In genomic region chr9:90795879-90796317, GRCh38 we compare ENCODE assay signal across 15 cellular contexts. TPM values are rescaled to one million over a fixed set of nuclear protein-coding genes. Genes with fewer than 3 reads are reported as not detected.
A peak's percentile ranks its signal among the peaks of the same experiment; 100 is the strongest.
DNase-seq lines count a peak whose midpoint lies in the region; ATAC-seq and TF ChIP-seq lines count a peak whose summit lies in the region.
"Had no signal": no experiment of that assay in that cellular context is flagged by ENCODE, and none has a peak within 500 bp of the region (broad histone marks: within the 10 kb centered on the region; RNA-seq: fewer than 3 reads in every experiment).

No MANE protein-coding gene starts in this region.

- no peaks in the 10 kb centered on the region for H3K36me3 ChIP-seq in left lung
- H3K36me3 ChIP-seq: heart right ventricle, prostate gland had no signal

- DNase-seq in CD1c-positive myeloid dendritic cell (ENCODE audit: extremely low spot score) (peak; percentile 94), NOMO-1 (lab: John Stamatoyannopoulos, UW; ENCODE audit: unreplicated experiment in 2 of 2) (peak; percentile 82 to 86), left lung (peak in 1 of 2 donors; percentile 49)
- DNase-seq in activated T-cell treated with anti-CD3 and anti-CD28 coated beads, Interleukin-2, amount 50 U/mL, for 4 hours = no peak
- DNase-seq in activated CD8-positive, alpha-beta memory T cell treated with anti-CD3 and anti-CD28 coated beads for 24 hours = no peak
- DNase-seq in activated CD4-positive, alpha-beta T cell treated with anti-CD3 and anti-CD28 coated beads for 48 hours = no peak
- DNase-seq in activated T-cell treated with anti-CD3 and anti-CD28 coated beads, Interleukin-2, amount 50 U/mL, for 72 hours = no peak
- DNase-seq: activated T-cell treated with anti-CD3 and anti-CD28 coated beads for 4 hours; EL; heart right ventricle; NCI-H1694; NK-92 treated with Interleukin-12 subunit alpha and Interleukin-12 subunit beta, amount 100 ng/mL, for 24 hours; substantia nigra had no signal

- H3K9me3 Mint-ChIP-seq in activated T-cell treated with anti-CD3 and anti-CD28 coated beads, Interleukin-2, amount 50 U/mL, for 4 hours = peaks cover 6% of the 10 kb centered on the region
- H3K9me3 Mint-ChIP-seq in activated T-cell treated with anti-CD3 and anti-CD28 coated beads, Interleukin-2, amount 50 U/mL, for 72 hours = peaks cover 2 to 3% of the 10 kb centered on the region in 2 donors

- no peak for TF ChIP-seq CTCF in left lung (IDR thresholded peaks at IDR 0.05)

- H3K4me1 Mint-ChIP-seq in activated T-cell treated with anti-CD3 and anti-CD28 coated beads, Interleukin-2, amount 50 U/mL, for 4 hours (ENCODE audit: low read depth) = peaks cover 3% of the 10 kb centered on the region
- H3K4me1 Mint-ChIP-seq in activated T-cell treated with anti-CD3 and anti-CD28 coated beads, Interleukin-2, amount 50 U/mL, for 72 hours (ENCODE audit: low read depth) = peaks cover 12% of the 10 kb centered on the region

- H3K27me3 ChIP-seq in left lung = peaks cover 3 to 18% of the 10 kb centered on the region in 2 donors

- peaks cover 33% of the 10 kb centered on the region for H3K27me3 Mint-ChIP-seq in activated T-cell treated with anti-CD3 and anti-CD28 coated beads, Interleukin-2, amount 50 U/mL, for 4 hours (ENCODE audit: low read depth)
- peaks cover 59% of the 10 kb centered on the region for H3K27me3 Mint-ChIP-seq in activated T-cell treated with anti-CD3 and anti-CD28 coated beads, Interleukin-2, amount 50 U/mL, for 72 hours (ENCODE audit: low read depth)

- no peak overlapping the region for H3K4me3 ChIP-seq in left lung
- H3K4me3 ChIP-seq: heart right ventricle, prostate gland had no signal

- peak; percentile 50 for ATAC-seq in GM21723 (IDR thresholded peaks at IDR 0.05; ENCODE audit: unreplicated experiment)
- peak; percentile 67 for ATAC-seq in left lung
- ATAC-seq in activated T-cell treated with anti-CD3 and anti-CD28 coated beads, Interleukin-2, amount 50 U/mL, for 4 hours = no peak
- ATAC-seq in activated T-cell treated with anti-CD3 and anti-CD28 coated beads, Interleukin-2, amount 50 U/mL, for 72 hours (replicated peaks in 1 of 2) = no peak

- intact Hi-C loops in left lung (cut with DNase I) = no loop called here

- H3K4me1 ChIP-seq in left lung = peaks cover 13 to 60% of the 10 kb centered on the region in 2 donors
- H3K4me1 ChIP-seq: prostate gland had no signal

- H3K36me3 Mint-ChIP-seq in activated T-cell treated with anti-CD3 and anti-CD28 coated beads, Interleukin-2, amount 50 U/mL, for 4 hours (ENCODE audit: insufficient read depth) = no peaks in the 10 kb centered on the region
- H3K36me3 Mint-ChIP-seq in activated T-cell treated with anti-CD3 and anti-CD28 coated beads, Interleukin-2, amount 50 U/mL, for 72 hours (ENCODE audit: insufficient read depth in 2 of 2) = peaks cover 3 to 4% of the 10 kb centered on the region in 2 donors

- H3K27ac ChIP-seq in left lung = peak overlapping the region; percentile 26 to 86
- H3K27ac ChIP-seq: prostate gland had no signal

- H3K9me3 ChIP-seq in left lung = no peaks in the 10 kb centered on the region
- H3K9me3 ChIP-seq: heart right ventricle, prostate gland had no signal

- H3K4me3 Mint-ChIP-seq in activated T-cell treated with anti-CD3 and anti-CD28 coated beads, Interleukin-2, amount 50 U/mL, for 4 hours = no peak overlapping the region
- no peak overlapping the region for H3K4me3 Mint-ChIP-seq in activated T-cell treated with anti-CD3 and anti-CD28 coated beads, Interleukin-2, amount 50 U/mL, for 72 hours

- no peak overlapping the region for H3K27ac Mint-ChIP-seq in activated T-cell treated with anti-CD3 and anti-CD28 coated beads, Interleukin-2, amount 50 U/mL, for 72 hours

RNA-seq across cellular contexts. Expression of gene SYK, which starts 5.7 kb away (rescaled TPM):
- 10 to 100 TPM; 49.7 to 91.8 TPM for total RNA-seq in left lung
- 1 to 10 TPM in 1 of 3 donors, under 1 TPM in 2; 0.48 to 3.8 (median 0.63) TPM for total RNA-seq in activated T-cell treated with anti-CD3 and anti-CD28 coated beads, Interleukin-2, amount 50 U/mL, for 4 hours
- total RNA-seq in activated T-cell treated with anti-CD3 and anti-CD28 coated beads, Interleukin-2, amount 50 U/mL, for 72 hours = under 1 TPM; 0.19 to 0.44 TPM

Comparison
In these comparisons a context has a peak if more than half of its experiments do, and no peak if none do; other contexts are left out.
1. DNase-seq: peak in CD1c-positive myeloid dendritic cell (single experiment) and NOMO-1 (2 of 2); none in activated T-cell treated with anti-CD3 and anti-CD28 coated beads, Interleukin-2, amount 50 U/mL, for 4 hours (single experiment), activated CD8-positive, alpha-beta memory T cell treated with anti-CD3 and anti-CD28 coated beads for 24 hours (single experiment), activated CD4-positive, alpha-beta T cell treated with anti-CD3 and anti-CD28 coated beads for 48 hours (single experiment) and activated T-cell treated with anti-CD3 and anti-CD28 coated beads, Interleukin-2, amount 50 U/mL, for 72 hours (0 of 2).
2. ATAC-seq: peak in GM21723 (single experiment) and left lung (single experiment); none in activated T-cell treated with anti-CD3 and anti-CD28 coated beads, Interleukin-2, amount 50 U/mL, for 4 hours (0 of 2) and activated T-cell treated with anti-CD3 and anti-CD28 coated beads, Interleukin-2, amount 50 U/mL, for 72 hours (0 of 2).
3. RNA of gene SYK, which starts 5.7 kb away (total RNA-seq): 49.7 to 91.8 TPM in left lung; 0.48 to 3.8 TPM in activated T-cell treated with anti-CD3 and anti-CD28 coated beads, Interleukin-2, amount 50 U/mL, for 4 hours and 0.19 to 0.44 TPM in activated T-cell treated with anti-CD3 and anti-CD28 coated beads, Interleukin-2, amount 50 U/mL, for 72 hours; every median in the first group is over 10 times any median in the second.